Comparison of ENCODE assay signal across 13 cellular contexts in genomic region chr19:4362871-4363545, GRCh38. TPM values are rescaled to one million over a fixed set of nuclear protein-coding genes. Genes with fewer than 3 reads are reported as not detected.
DNase-seq lines count a peak whose midpoint lies in the region; ATAC-seq, FAIRE-seq and TF ChIP-seq lines count a peak whose summit lies in the region.
"Had no signal": no experiment of that assay in that cellular context is flagged by ENCODE, and none has a peak within 500 bp of the region (broad histone marks: within the 10 kb centered on the region; RNA-seq: fewer than 3 reads in every experiment).

No MANE protein-coding gene starts in this region.

- H3K27me3 ChIP-seq in small intestine (ENCODE audit: control insufficient read depth in 2 of 2, insufficient read depth in 2 of 2, low read length in 2 of 2): no peaks in the 10 kb centered on the region

- H3K9me3 ChIP-seq in OCI-LY7 (ENCODE audit: low read length) (no peaks in the 10 kb centered on the region), small intestine (ENCODE audit: control insufficient read depth, low read depth) (no peaks in the 10 kb centered on the region)
- H3K9me3 ChIP-seq: left ventricle myocardium inferior had no signal

- TF ChIP-seq CTCF in OCI-LY7 (conservative IDR thresholded peaks at IDR 0.05; ENCODE audit: low read length) (peak; percentile 53; the same call in 1 of the 2 replicates), epithelial cell of esophagus (IDR thresholded peaks at IDR 0.05; ENCODE audit: insufficient read depth, low read depth, low read length, missing control alignments) (peak; percentile 36), GM13977 (IDR thresholded peaks at IDR 0.05; ENCODE audit: extremely low read depth, insufficient read depth, missing control alignments) (no peak)

- no peak overlapping the region for H2AFZ ChIP-seq in OCI-LY7 (ENCODE audit: low read length)

- H3K27ac Mint-ChIP-seq in activated CD4-positive, alpha-beta memory T cell treated with anti-CD3 and anti-CD28 coated beads for 36 hours: no peak overlapping the region
- H3K27ac Mint-ChIP-seq in activated CD4-positive, alpha-beta memory T cell treated with anti-CD3 and anti-CD28 coated beads, Interleukin-2, amount 10 ng/mL, durations not matched to agents 7 days and 5 days: no peak overlapping the region
- H3K27ac Mint-ChIP-seq: activated B cell treated with CpG ODN at 0.5 μM for 24 hours had no signal

- H3K27ac ChIP-seq in OCI-LY7 (ENCODE audit: low read depth, low read length, poor library complexity, severe bottlenecking): no peak overlapping the region
- no peak overlapping the region for H3K27ac ChIP-seq in small intestine (ENCODE audit: low read depth in 1 of 2, low read length in 1 of 2)
- H3K27ac ChIP-seq: epithelial cell of prostate, left ventricle myocardium inferior had no signal

- H3K4me2 ChIP-seq in OCI-LY7 (ENCODE audit: low read length): no peak overlapping the region
- H3K4me2 ChIP-seq: smooth muscle cell had no signal

- intact Hi-C loops in activated CD4-positive, alpha-beta memory T cell treated with anti-CD3 and anti-CD28 coated beads for 36 hours (cut with micrococcal nuclease): no loop called here
- intact Hi-C loops in OCI-LY7 (cut with micrococcal nuclease; ENCODE audit: unreplicated experiment): no loop called here

- BruUV-seq in OCI-LY7 (replicated peaks; lab: Mats Ljungman, UMichigan): no TSS peak

- H3K4me3 Mint-ChIP-seq in activated CD4-positive, alpha-beta memory T cell treated with anti-CD3 and anti-CD28 coated beads for 36 hours: no peak overlapping the region
- no peak overlapping the region for H3K4me3 Mint-ChIP-seq in activated CD4-positive, alpha-beta memory T cell treated with anti-CD3 and anti-CD28 coated beads, Interleukin-2, amount 10 ng/mL, durations not matched to agents 7 days and 5 days
- H3K4me3 Mint-ChIP-seq: activated B cell treated with CpG ODN at 0.5 μM for 24 hours; activated naive CD8-positive, alpha-beta T cell treated with anti-CD3 and anti-CD28 coated beads, Interleukin-2, amount 10 ng/mL, durations not matched to agents 7 days and 5 days had no signal

- ATAC-seq in GM18502 (IDR thresholded peaks at IDR 0.05; ENCODE audit: poor library complexity, unreplicated experiment): no peak

- no peaks in the 10 kb centered on the region for H4K20me1 ChIP-seq in OCI-LY7 (ENCODE audit: insufficient read depth, low read length)

- H3K36me3 Mint-ChIP-seq in activated CD4-positive, alpha-beta memory T cell treated with anti-CD3 and anti-CD28 coated beads for 36 hours: peaks cover 11% of the 10 kb centered on the region
- peaks cover 26% of the 10 kb centered on the region for H3K36me3 Mint-ChIP-seq in activated CD4-positive, alpha-beta memory T cell treated with anti-CD3 and anti-CD28 coated beads, Interleukin-2, amount 10 ng/mL, durations not matched to agents 7 days and 5 days (ENCODE audit: low read depth)

- WGBS in small intestine, 3 donors: 79 to 80% (median 80%) methylated on average over 21 of the region's 21 CpGs

- peaks cover 3% of the 10 kb centered on the region for H3K4me1 Mint-ChIP-seq in activated CD4-positive, alpha-beta memory T cell treated with anti-CD3 and anti-CD28 coated beads for 36 hours (ENCODE audit: low read depth)
- peaks cover 10% of the 10 kb centered on the region for H3K4me1 Mint-ChIP-seq in activated CD4-positive, alpha-beta memory T cell treated with anti-CD3 and anti-CD28 coated beads, Interleukin-2, amount 10 ng/mL, durations not matched to agents 7 days and 5 days

- FAIRE-seq in small intestine (lab: Jason Lieb, UNC): no peak

- H3K4me1 ChIP-seq in OCI-LY7 (ENCODE audit: insufficient read depth, low read length, poor library complexity, severe bottlenecking) (peaks cover under 1% of the 10 kb centered on the region), small intestine (ENCODE audit: control insufficient read depth in 2 of 2, insufficient read depth in 1 of 2, low read depth in 1 of 2, low read length in 1 of 2) (no peaks in the 10 kb centered on the region)

- no peaks in the 10 kb centered on the region for H3K9me2 ChIP-seq in OCI-LY7 (ENCODE audit: insufficient read depth, low read length)

- CTCF ChIA-PET in activated CD4-positive, alpha-beta memory T cell treated with anti-CD3 and anti-CD28 coated beads for 36 hours (lab: Charles Lee): interaction anchor here (0.6 to 2.3 kb wide), 5 partner anchors 11 to 96 kb away, joined by 3 to 10 read pairs (median 4); partner anchors contain the start of gene SH3GL1
- CTCF ChIA-PET in activated CD4-positive, alpha-beta memory T cell treated with anti-CD3 and anti-CD28 coated beads, Interleukin-2, amount 10 ng/mL, durations not matched to agents 7 days and 5 days (lab: Charles Lee): interaction anchor here (1.2 to 3.5 kb wide), 4 partner anchors 10 to 39 kb away, joined by 4 to 11 read pairs (median 5); partner anchors contain the start of genes CHAF1A and MPND
- CTCF ChIA-PET in OCI-LY7 (lab: Charles Lee; ENCODE audit: unreplicated experiment): interaction anchor here (1.0 kb wide), 1 partner anchor 37 kb away, joined by 4 read pairs; the partner anchor contains the start of gene SH3GL1

- H3K9me3 Mint-ChIP-seq in activated CD4-positive, alpha-beta memory T cell treated with anti-CD3 and anti-CD28 coated beads for 36 hours: no peaks in the 10 kb centered on the region
- no peaks in the 10 kb centered on the region for H3K9me3 Mint-ChIP-seq in activated CD4-positive, alpha-beta memory T cell treated with anti-CD3 and anti-CD28 coated beads, Interleukin-2, amount 10 ng/mL, durations not matched to agents 7 days and 5 days
- H3K9me3 Mint-ChIP-seq: activated B cell treated with CpG ODN at 0.5 μM for 24 hours; activated naive CD8-positive, alpha-beta T cell treated with anti-CD3 and anti-CD28 coated beads, Interleukin-2, amount 10 ng/mL, durations not matched to agents 7 days and 5 days had no signal

- in situ Hi-C loops in GM13977 (cut with MboI; ENCODE audit: low pct_unique_long_range_greater_than_20kb, low sequenced_read_pairs, unreplicated experiment): no loop called here

- H3K4me3 ChIP-seq in OCI-LY7 (ENCODE audit: low read depth, low read length, poor library complexity, severe bottlenecking) (no peak overlapping the region), epithelial cell of esophagus (ENCODE audit: low read length) (no peak overlapping the region), small intestine (ENCODE audit: low read depth in 1 of 2, low read length in 2 of 2) (no peak overlapping the region)
- H3K4me3 ChIP-seq: left ventricle myocardium inferior, smooth muscle cell had no signal

- H3K27me3 Mint-ChIP-seq in activated CD4-positive, alpha-beta memory T cell treated with anti-CD3 and anti-CD28 coated beads for 36 hours: no peaks in the 10 kb centered on the region
- no peaks in the 10 kb centered on the region for H3K27me3 Mint-ChIP-seq in activated CD4-positive, alpha-beta memory T cell treated with anti-CD3 and anti-CD28 coated beads, Interleukin-2, amount 10 ng/mL, durations not matched to agents 7 days and 5 days
- H3K27me3 Mint-ChIP-seq: activated B cell treated with CpG ODN at 0.5 μM for 24 hours; activated naive CD8-positive, alpha-beta T cell treated with anti-CD3 and anti-CD28 coated beads, Interleukin-2, amount 10 ng/mL, durations not matched to agents 7 days and 5 days had no signal

- no peaks in the 10 kb centered on the region for H3K79me2 ChIP-seq in OCI-LY7 (ENCODE audit: insufficient read depth, low read depth, low read length)

- peaks cover 83% of the 10 kb centered on the region for H3K36me3 ChIP-seq in OCI-LY7 (ENCODE audit: insufficient read depth, low read length)
- H3K36me3 ChIP-seq in small intestine (ENCODE audit: control insufficient read depth in 2 of 2, insufficient read depth in 2 of 2, low read length in 2 of 2): peaks cover 22 to 24% of the 10 kb centered on the region in 2 donors

- POLR2A ChIA-PET in activated CD4-positive, alpha-beta memory T cell treated with anti-CD3 and anti-CD28 coated beads for 36 hours (lab: Charles Lee): no interaction called here
- POLR2A ChIA-PET in activated CD4-positive, alpha-beta memory T cell treated with anti-CD3 and anti-CD28 coated beads, Interleukin-2, amount 10 ng/mL, durations not matched to agents 7 days and 5 days (lab: Charles Lee): interaction anchor here (5.9 kb wide), 1 partner anchor 20 kb away, joined by 22 read pairs; the partner anchor contains the start of gene MPND
- POLR2A ChIA-PET in OCI-LY7 (lab: Charles Lee): no interaction called here

- DNase-seq in activated CD4-positive, alpha-beta memory T cell treated with anti-CD3 and anti-CD28 coated beads for 36 hours: peak; percentile 28
- DNase-seq in activated CD4-positive, alpha-beta memory T cell treated with anti-CD3 and anti-CD28 coated beads, Interleukin-2, amount 10 ng/mL, durations not matched to agents 7 days and 5 days: no peak
- peak; percentile 31 for DNase-seq in OCI-LY7 (ENCODE audit: low spot score)
- no peak for DNase-seq in epithelial cell of esophagus (ENCODE audit: low read depth)
- peak; percentile 25 for DNase-seq in small intestine
- no peak for DNase-seq in GM13977 (ENCODE audit: low spot score)
- DNase-seq in NCI-H2029 (lab: John Stamatoyannopoulos, UW): no peak
- DNase-seq: activated B cell treated with CpG ODN at 0.5 μM for 24 hours; activated naive CD8-positive, alpha-beta T cell treated with anti-CD3 and anti-CD28 coated beads, Interleukin-2, amount 10 ng/mL, durations not matched to agents 7 days and 5 days; left ventricle myocardium inferior had no signal

RNA-seq across cellular contexts. Expression of gene MPND, which starts 19.6 kb away (rescaled TPM):
- 10 to 100 TPM; 19.6 to 22.6 TPM for total RNA-seq in activated CD4-positive, alpha-beta memory T cell treated with anti-CD3 and anti-CD28 coated beads for 36 hours
- total RNA-seq in activated CD4-positive, alpha-beta memory T cell treated with anti-CD3 and anti-CD28 coated beads, Interleukin-2, amount 10 ng/mL, durations not matched to agents 7 days and 5 days: 10 to 100 TPM; 19.1 to 20.4 TPM
- total RNA-seq in OCI-LY7 (2014; rRNA removed; shearing (Covaris generic)): 6.7 and 7.2 TPM in 2 replicates
- total RNA-seq in OCI-LY7 (2022): 19.1 and 19.5 TPM in 2 replicates
- polyA plus RNA-seq in small intestine: 10 to 100 TPM; 27.0 to 45.1 (median 43.8) TPM

RNA-seq across cellular contexts. Expression of gene STAP2, which starts 24.4 kb away (rescaled TPM):
- total RNA-seq in activated CD4-positive, alpha-beta memory T cell treated with anti-CD3 and anti-CD28 coated beads for 36 hours: 1 to 10 TPM; 9.1 to 9.4 TPM
- total RNA-seq in activated CD4-positive, alpha-beta memory T cell treated with anti-CD3 and anti-CD28 coated beads, Interleukin-2, amount 10 ng/mL, durations not matched to agents 7 days and 5 days: 1 to 10 TPM; 8.3 to 8.6 TPM
- total RNA-seq in OCI-LY7 (2014; rRNA removed; shearing (Covaris generic)): 0.13 and 1.3 TPM in 2 replicates
- total RNA-seq in OCI-LY7 (2022): 0.57 and 1.2 TPM in 2 replicates
- 100 to 1,000 TPM in 2 of 3 donors, 10 to 100 TPM in 1; 85.8 to 261 (median 194) TPM for polyA plus RNA-seq in small intestine

RNA-seq across cellular contexts. Expression of gene SH3GL1, which starts 37.3 kb away (rescaled TPM):
- 10 to 100 TPM; 38.1 to 42.0 TPM for total RNA-seq in activated CD4-positive, alpha-beta memory T cell treated with anti-CD3 and anti-CD28 coated beads for 36 hours
- 10 to 100 TPM; 62.1 to 64.0 TPM for total RNA-seq in activated CD4-positive, alpha-beta memory T cell treated with anti-CD3 and anti-CD28 coated beads, Interleukin-2, amount 10 ng/mL, durations not matched to agents 7 days and 5 days
- total RNA-seq in OCI-LY7 (2014; rRNA removed; shearing (Covaris generic)): 24.3 and 33.2 TPM in 2 replicates
- total RNA-seq in OCI-LY7 (2022): 38.9 and 39.0 TPM in 2 replicates
- 100 to 1,000 TPM in 2 of 3 donors, 10 to 100 TPM in 1; 64.9 to 108 (median 101) TPM for polyA plus RNA-seq in small intestine

RNA-seq across cellular contexts. Expression of gene CHAF1A, which starts 39.4 kb away (rescaled TPM):
- 10 to 100 TPM; 61.6 to 63.5 TPM for total RNA-seq in activated CD4-positive, alpha-beta memory T cell treated with anti-CD3 and anti-CD28 coated beads for 36 hours
- 10 to 100 TPM; 71.7 to 82.5 TPM for total RNA-seq in activated CD4-positive, alpha-beta memory T cell treated with anti-CD3 and anti-CD28 coated beads, Interleukin-2, amount 10 ng/mL, durations not matched to agents 7 days and 5 days
- 107 and 108 TPM in 2 replicates for total RNA-seq in OCI-LY7 (2014; rRNA removed; shearing (Covaris generic))
- total RNA-seq in OCI-LY7 (2022): 119 and 128 TPM in 2 replicates
- 10 to 100 TPM in 1 of 3 donors, 1 to 10 TPM in 2; 4.0 to 13.5 (median 5.9) TPM for polyA plus RNA-seq in small intestine

RNA-seq across cellular contexts. Expression of gene FSD1, which starts 58.6 kb away (rescaled TPM):
- 1 to 10 TPM; 7.8 to 8.1 TPM for total RNA-seq in activated CD4-positive, alpha-beta memory T cell treated with anti-CD3 and anti-CD28 coated beads for 36 hours
- 1 to 10 TPM; 3.2 to 3.4 TPM for total RNA-seq in activated CD4-positive, alpha-beta memory T cell treated with anti-CD3 and anti-CD28 coated beads, Interleukin-2, amount 10 ng/mL, durations not matched to agents 7 days and 5 days
- 19.8 and 20.2 TPM in 2 replicates for total RNA-seq in OCI-LY7 (2014; rRNA removed; shearing (Covaris generic))
- total RNA-seq in OCI-LY7 (2022): 21.9 and 23.2 TPM in 2 replicates
- polyA plus RNA-seq in small intestine: 1 to 10 TPM; 1.8 to 3.2 (median 2.2) TPM
- total RNA-seq: left ventricle myocardium inferior had no signal

Comparison
In these comparisons a context has a peak if more than half of its experiments do, and no peak if none do; other contexts are left out.
1. DNase-seq: peak in activated CD4-positive, alpha-beta memory T cell treated with anti-CD3 and anti-CD28 coated beads for 36 hours (single experiment), OCI-LY7 (single experiment) and small intestine (single experiment); none in activated CD4-positive, alpha-beta memory T cell treated with anti-CD3 and anti-CD28 coated beads, Interleukin-2, amount 10 ng/mL, durations not matched to agents 7 days and 5 days (single experiment), epithelial cell of esophagus (single experiment), GM13977 (single experiment) and NCI-H2029 (single experiment).
2. RNA of gene STAP2, which starts 24.4 kb away (total RNA-seq): 9.1 to 9.4 TPM in activated CD4-positive, alpha-beta memory T cell treated with anti-CD3 and anti-CD28 coated beads for 36 hours and 8.3 to 8.6 TPM in activated CD4-positive, alpha-beta memory T cell treated with anti-CD3 and anti-CD28 coated beads, Interleukin-2, amount 10 ng/mL, durations not matched to agents 7 days and 5 days; 0.13 to 1.3 TPM in OCI-LY7; every median in the first group is over 4 times any median in the second.